In the genomic region with DNA sequence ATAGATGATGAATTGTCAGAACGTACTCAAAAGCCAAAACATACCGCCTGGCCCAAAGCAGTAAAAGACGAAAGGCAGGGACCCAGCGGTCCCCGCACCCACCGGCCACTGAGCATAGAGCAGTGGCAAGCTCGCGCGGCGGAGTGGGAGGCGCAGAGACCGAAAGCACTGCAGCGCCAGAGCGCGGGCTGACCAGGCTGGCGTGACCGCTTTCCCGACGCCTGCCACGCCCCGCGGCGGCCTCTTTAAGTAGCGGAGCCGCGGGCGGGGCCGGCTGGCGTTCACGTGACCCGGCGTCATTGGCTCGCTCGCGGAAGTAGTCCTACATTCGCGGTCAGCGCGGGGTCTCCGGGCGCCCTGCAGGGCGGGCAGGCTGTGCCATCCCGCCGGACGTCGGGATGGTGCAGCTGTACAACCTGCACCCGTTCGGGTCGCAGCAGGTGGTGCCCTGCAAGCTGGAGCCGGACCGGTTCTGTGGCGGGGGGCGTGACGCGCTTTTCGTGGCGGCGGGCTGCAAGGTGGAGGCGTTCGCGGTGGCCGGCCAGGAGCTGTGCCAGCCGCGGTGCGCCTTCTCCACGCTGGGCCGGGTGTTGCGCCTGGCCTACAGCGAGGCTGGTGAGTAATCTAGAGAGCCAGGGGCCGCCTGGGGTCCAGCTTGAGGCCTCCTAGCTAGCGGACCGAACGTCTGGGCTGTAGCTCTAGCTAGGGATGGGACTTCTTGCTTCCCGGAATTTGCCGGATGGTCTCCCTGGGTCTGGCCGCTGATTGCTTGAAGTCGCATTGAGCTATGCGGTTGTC, we compare ENCODE assay signal across 1 cellular context.
TF ChIP-seq lines count a peak whose summit lies in the region.

A gene with protein sequence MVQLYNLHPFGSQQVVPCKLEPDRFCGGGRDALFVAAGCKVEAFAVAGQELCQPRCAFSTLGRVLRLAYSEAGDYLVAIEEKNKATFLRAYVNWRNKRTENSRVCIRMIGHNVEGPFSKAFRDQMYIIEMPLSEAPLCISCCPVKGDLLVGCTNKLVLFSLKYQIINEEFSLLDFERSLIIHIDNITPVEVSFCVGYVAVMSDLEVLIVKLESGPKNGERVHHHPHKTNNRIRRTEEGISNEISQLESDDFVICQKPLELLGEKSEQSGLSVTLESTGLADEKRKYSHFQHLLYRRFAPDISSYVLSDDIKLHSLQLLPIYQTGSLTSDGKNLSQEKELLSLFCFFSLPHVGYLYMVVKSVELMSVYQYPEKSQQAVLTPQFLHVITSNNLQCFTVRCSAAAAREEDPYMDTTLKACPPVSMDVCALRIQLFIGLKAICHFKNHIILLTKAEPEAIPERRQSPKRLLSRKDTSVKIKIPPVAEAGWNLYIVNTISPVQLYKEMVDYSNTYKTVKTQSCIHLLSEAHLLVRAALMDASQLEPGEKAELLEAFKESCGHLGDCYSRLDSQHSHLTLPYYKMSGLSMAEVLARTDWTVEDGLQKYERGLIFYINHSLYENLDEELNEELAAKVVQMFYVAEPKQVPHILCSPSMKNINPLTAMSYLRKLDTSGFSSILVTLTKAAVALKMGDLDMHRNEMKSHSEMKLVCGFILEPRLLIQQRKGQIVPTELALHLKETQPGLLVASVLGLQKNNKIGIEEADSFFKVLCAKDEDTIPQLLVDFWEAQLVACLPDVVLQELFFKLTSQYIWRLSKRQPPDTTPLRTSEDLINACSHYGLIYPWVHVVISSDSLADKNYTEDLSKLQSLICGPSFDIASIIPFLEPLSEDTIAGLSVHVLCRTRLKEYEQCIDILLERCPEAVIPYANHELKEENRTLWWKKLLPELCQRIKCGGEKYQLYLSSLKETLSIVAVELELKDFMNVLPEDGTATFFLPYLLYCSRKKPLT (plus strand): TSS at position 313 of the 798 bp plus-strand sequence. CDS start 86 bp downstream, at position 399.

TF ChIP-seq in HepG2, 621 proteins besides CTCF, POLR2A, EP300 and RAD21 (continued from another document and continues in another):
- peak; percentile 90 for TF ChIP-seq KDM2A (CRISPR knock-in tag; IDR thresholded peaks at IDR 0.05; ENCODE audit: borderline replicate concordance, low read depth)
- TF ChIP-seq, protein P1, sequence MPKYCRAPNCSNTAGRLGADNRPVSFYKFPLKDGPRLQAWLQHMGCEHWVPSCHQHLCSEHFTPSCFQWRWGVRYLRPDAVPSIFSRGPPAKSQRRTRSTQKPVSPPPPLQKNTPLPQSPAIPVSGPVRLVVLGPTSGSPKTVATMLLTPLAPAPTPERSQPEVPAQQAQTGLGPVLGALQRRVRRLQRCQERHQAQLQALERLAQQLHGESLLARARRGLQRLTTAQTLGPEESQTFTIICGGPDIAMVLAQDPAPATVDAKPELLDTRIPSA (CRISPR knock-in tag; IDR thresholded peaks at IDR 0.05; ENCODE audit: borderline replicate concordance) = no peak; the same call in 1 of the 2 replicates
- peak; percentile 67; the same call in 1 of the 2 replicates for TF ChIP-seq ZNF124 (CRISPR knock-in tag; IDR thresholded peaks at IDR 0.05)
- TF ChIP-seq, protein P2, sequence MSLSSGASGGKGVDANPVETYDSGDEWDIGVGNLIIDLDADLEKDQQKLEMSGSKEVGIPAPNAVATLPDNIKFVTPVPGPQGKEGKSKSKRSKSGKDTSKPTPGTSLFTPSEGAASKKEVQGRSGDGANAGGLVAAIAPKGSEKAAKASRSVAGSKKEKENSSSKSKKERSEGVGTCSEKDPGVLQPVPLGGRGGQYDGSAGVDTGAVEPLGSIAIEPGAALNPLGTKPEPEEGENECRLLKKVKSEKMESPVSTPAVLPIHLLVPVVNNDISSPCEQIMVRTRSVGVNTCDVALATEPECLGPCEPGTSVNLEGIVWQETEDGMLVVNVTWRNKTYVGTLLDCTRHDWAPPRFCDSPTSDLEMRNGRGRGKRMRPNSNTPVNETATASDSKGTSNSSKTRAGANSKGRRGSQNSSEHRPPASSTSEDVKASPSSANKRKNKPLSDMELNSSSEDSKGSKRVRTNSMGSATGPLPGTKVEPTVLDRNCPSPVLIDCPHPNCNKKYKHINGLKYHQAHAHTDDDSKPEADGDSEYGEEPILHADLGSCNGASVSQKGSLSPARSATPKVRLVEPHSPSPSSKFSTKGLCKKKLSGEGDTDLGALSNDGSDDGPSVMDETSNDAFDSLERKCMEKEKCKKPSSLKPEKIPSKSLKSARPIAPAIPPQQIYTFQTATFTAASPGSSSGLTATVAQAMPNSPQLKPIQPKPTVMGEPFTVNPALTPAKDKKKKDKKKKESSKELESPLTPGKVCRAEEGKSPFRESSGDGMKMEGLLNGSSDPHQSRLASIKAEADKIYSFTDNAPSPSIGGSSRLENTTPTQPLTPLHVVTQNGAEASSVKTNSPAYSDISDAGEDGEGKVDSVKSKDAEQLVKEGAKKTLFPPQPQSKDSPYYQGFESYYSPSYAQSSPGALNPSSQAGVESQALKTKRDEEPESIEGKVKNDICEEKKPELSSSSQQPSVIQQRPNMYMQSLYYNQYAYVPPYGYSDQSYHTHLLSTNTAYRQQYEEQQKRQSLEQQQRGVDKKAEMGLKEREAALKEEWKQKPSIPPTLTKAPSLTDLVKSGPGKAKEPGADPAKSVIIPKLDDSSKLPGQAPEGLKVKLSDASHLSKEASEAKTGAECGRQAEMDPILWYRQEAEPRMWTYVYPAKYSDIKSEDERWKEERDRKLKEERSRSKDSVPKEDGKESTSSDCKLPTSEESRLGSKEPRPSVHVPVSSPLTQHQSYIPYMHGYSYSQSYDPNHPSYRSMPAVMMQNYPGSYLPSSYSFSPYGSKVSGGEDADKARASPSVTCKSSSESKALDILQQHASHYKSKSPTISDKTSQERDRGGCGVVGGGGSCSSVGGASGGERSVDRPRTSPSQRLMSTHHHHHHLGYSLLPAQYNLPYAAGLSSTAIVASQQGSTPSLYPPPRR (CRISPR knock-in tag; IDR thresholded peaks at IDR 0.05; ENCODE audit: borderline replicate concordance) = 0 out of 2 replicates have a peak, but pooled peaks have one; percentile 49
- TF ChIP-seq, protein P3, sequence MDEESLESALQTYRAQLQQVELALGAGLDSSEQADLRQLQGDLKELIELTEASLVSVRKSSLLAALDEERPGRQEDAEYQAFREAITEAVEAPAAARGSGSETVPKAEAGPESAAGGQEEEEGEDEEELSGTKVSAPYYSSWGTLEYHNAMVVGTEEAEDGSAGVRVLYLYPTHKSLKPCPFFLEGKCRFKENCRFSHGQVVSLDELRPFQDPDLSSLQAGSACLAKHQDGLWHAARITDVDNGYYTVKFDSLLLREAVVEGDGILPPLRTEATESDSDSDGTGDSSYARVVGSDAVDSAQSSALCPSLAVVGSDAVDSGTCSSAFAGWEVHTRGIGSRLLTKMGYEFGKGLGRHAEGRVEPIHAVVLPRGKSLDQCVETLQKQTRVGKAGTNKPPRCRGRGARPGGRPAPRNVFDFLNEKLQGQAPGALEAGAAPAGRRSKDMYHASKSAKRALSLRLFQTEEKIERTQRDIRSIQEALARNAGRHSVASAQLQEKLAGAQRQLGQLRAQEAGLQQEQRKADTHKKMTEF (CRISPR knock-in tag; IDR thresholded peaks at IDR 0.05) = peak; percentile 86
- TF ChIP-seq U2AF2 (IDR thresholded peaks at IDR 0.05; ENCODE audit: low read depth, low read length) = no peak
- TF ChIP-seq MED1 (CRISPR knock-in tag; IDR thresholded peaks at IDR 0.05) = peak; percentile 78
- TF ChIP-seq, protein P4, sequence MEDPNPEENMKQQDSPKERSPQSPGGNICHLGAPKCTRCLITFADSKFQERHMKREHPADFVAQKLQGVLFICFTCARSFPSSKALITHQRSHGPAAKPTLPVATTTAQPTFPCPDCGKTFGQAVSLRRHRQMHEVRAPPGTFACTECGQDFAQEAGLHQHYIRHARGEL (CRISPR knock-in tag; IDR thresholded peaks at IDR 0.05) = peak; percentile 90
- TF ChIP-seq FOXO1 (CRISPR knock-in tag; IDR thresholded peaks at IDR 0.05) = peak; percentile 27
- TF ChIP-seq, protein P5, sequence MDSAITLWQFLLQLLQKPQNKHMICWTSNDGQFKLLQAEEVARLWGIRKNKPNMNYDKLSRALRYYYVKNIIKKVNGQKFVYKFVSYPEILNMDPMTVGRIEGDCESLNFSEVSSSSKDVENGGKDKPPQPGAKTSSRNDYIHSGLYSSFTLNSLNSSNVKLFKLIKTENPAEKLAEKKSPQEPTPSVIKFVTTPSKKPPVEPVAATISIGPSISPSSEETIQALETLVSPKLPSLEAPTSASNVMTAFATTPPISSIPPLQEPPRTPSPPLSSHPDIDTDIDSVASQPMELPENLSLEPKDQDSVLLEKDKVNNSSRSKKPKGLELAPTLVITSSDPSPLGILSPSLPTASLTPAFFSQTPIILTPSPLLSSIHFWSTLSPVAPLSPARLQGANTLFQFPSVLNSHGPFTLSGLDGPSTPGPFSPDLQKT (CRISPR knock-in tag; IDR thresholded peaks at IDR 0.05; ENCODE audit: borderline replicate concordance) = no peak
- TF ChIP-seq, protein P6, sequence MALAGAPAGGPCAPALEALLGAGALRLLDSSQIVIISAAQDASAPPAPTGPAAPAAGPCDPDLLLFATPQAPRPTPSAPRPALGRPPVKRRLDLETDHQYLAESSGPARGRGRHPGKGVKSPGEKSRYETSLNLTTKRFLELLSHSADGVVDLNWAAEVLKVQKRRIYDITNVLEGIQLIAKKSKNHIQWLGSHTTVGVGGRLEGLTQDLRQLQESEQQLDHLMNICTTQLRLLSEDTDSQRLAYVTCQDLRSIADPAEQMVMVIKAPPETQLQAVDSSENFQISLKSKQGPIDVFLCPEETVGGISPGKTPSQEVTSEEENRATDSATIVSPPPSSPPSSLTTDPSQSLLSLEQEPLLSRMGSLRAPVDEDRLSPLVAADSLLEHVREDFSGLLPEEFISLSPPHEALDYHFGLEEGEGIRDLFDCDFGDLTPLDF (CRISPR knock-in tag; IDR thresholded peaks at IDR 0.05) = peak; percentile 91
- TF ChIP-seq ZNF143 (CRISPR knock-in tag; IDR thresholded peaks at IDR 0.05) = no peak
- TF ChIP-seq HOXA3 (CRISPR knock-in tag; IDR thresholded peaks at IDR 0.05) = peak; percentile 79
- 0 out of 2 replicates have a peak, but pooled peaks have one; percentile 45 for TF ChIP-seq ZSCAN20 (CRISPR knock-in tag; IDR thresholded peaks at IDR 0.05; ENCODE audit: borderline replicate concordance)
- TF ChIP-seq, protein P7, sequence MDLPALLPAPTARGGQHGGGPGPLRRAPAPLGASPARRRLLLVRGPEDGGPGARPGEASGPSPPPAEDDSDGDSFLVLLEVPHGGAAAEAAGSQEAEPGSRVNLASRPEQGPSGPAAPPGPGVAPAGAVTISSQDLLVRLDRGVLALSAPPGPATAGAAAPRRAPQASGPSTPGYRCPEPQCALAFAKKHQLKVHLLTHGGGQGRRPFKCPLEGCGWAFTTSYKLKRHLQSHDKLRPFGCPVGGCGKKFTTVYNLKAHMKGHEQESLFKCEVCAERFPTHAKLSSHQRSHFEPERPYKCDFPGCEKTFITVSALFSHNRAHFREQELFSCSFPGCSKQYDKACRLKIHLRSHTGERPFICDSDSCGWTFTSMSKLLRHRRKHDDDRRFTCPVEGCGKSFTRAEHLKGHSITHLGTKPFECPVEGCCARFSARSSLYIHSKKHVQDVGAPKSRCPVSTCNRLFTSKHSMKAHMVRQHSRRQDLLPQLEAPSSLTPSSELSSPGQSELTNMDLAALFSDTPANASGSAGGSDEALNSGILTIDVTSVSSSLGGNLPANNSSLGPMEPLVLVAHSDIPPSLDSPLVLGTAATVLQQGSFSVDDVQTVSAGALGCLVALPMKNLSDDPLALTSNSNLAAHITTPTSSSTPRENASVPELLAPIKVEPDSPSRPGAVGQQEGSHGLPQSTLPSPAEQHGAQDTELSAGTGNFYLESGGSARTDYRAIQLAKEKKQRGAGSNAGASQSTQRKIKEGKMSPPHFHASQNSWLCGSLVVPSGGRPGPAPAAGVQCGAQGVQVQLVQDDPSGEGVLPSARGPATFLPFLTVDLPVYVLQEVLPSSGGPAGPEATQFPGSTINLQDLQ (CRISPR knock-in tag; IDR thresholded peaks at IDR 0.05) = peak; percentile 91
- TF ChIP-seq, protein P8, sequence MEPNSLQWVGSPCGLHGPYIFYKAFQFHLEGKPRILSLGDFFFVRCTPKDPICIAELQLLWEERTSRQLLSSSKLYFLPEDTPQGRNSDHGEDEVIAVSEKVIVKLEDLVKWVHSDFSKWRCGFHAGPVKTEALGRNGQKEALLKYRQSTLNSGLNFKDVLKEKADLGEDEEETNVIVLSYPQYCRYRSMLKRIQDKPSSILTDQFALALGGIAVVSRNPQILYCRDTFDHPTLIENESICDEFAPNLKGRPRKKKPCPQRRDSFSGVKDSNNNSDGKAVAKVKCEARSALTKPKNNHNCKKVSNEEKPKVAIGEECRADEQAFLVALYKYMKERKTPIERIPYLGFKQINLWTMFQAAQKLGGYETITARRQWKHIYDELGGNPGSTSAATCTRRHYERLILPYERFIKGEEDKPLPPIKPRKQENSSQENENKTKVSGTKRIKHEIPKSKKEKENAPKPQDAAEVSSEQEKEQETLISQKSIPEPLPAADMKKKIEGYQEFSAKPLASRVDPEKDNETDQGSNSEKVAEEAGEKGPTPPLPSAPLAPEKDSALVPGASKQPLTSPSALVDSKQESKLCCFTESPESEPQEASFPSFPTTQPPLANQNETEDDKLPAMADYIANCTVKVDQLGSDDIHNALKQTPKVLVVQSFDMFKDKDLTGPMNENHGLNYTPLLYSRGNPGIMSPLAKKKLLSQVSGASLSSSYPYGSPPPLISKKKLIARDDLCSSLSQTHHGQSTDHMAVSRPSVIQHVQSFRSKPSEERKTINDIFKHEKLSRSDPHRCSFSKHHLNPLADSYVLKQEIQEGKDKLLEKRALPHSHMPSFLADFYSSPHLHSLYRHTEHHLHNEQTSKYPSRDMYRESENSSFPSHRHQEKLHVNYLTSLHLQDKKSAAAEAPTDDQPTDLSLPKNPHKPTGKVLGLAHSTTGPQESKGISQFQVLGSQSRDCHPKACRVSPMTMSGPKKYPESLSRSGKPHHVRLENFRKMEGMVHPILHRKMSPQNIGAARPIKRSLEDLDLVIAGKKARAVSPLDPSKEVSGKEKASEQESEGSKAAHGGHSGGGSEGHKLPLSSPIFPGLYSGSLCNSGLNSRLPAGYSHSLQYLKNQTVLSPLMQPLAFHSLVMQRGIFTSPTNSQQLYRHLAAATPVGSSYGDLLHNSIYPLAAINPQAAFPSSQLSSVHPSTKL (CRISPR knock-in tag; IDR thresholded peaks at IDR 0.05) = peak; percentile 74; the same call in 1 of the 2 replicates
- no peak for TF ChIP-seq MTF2 (CRISPR knock-in tag; IDR thresholded peaks at IDR 0.05; ENCODE audit: borderline replicate concordance)
- TF ChIP-seq ZNF546 (CRISPR knock-in tag; conservative IDR thresholded peaks at IDR 0.05) = 0 out of 2 replicates have a peak, but pooled peaks have one; percentile 59
- TF ChIP-seq CHD4 (IDR thresholded peaks at IDR 0.05; ENCODE audit: borderline replicate concordance, low read length) = no peak
- TF ChIP-seq SATB2 (CRISPR knock-in tag; IDR thresholded peaks at IDR 0.05) = peak; percentile 50; the same call in 1 of the 2 replicates
- TF ChIP-seq ZSCAN9 (CRISPR knock-in tag; IDR thresholded peaks at IDR 0.05; ENCODE audit: borderline replicate concordance) = peak; percentile 53; the same call in 1 of the 2 replicates
- peak; percentile 41; the same call in 1 of the 2 replicates for TF ChIP-seq SALL2 (CRISPR knock-in tag; IDR thresholded peaks at IDR 0.05)
- TF ChIP-seq ZNF317 (CRISPR knock-in tag; IDR thresholded peaks at IDR 0.05) = peak; percentile 82
- TF ChIP-seq AGO2 (optimal IDR thresholded peaks at IDR 0.05; ENCODE audit: low read depth, low read length) = peak; percentile 70
- peak; percentile 77; the same call in 1 of the 2 replicates for TF ChIP-seq HES4 (CRISPR knock-in tag; IDR thresholded peaks at IDR 0.05; ENCODE audit: borderline replicate concordance)
- TF ChIP-seq ISX (CRISPR knock-in tag; conservative IDR thresholded peaks at IDR 0.05) = 0 out of 2 replicates have a peak, but pooled peaks have one; percentile 66
- 0 out of 2 replicates have a peak, but pooled peaks have one; percentile 21 for TF ChIP-seq PCBP1 (IDR thresholded peaks at IDR 0.05; ENCODE audit: borderline replicate concordance, low read depth, low read length)
- no peak for TF ChIP-seq SMARCC2 (IDR thresholded peaks at IDR 0.05)
- TF ChIP-seq ELF1 (CRISPR knock-in tag; IDR thresholded peaks at IDR 0.05) = peak; percentile 91
- peak; percentile 56; the same call in 1 of the 2 replicates for TF ChIP-seq EEA1 (CRISPR knock-in tag; IDR thresholded peaks at IDR 0.05; ENCODE audit: borderline replicate concordance)
- no peak; the same call in 1 of the 2 replicates for TF ChIP-seq SP140L (CRISPR knock-in tag; IDR thresholded peaks at IDR 0.05; ENCODE audit: borderline replicate concordance)
- TF ChIP-seq ZNF557 (CRISPR knock-in tag; IDR thresholded peaks at IDR 0.05) = 0 out of 2 replicates have a peak, but pooled peaks have one; percentile 33
